In the genomic region with DNA sequence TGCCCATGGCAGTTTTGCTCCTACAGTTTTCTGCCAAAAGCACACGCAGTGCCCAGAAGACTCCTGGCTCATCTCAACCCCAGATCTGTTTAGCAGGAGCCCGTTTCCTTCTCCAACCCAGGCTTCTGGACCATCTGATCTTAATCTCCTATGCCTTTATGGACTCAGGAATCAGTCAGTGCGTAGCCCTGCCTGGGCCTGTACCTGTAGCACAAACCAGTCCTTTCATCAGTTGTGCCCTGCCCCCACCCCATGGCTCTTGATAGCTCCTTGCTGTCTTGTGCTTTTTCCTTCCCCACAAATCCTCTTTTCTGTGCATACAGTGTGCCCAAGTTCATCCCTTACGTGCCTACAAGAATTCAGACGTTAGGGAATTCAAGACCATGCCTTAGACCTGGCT, we compare ENCODE assay signal across 8 cellular contexts. TPM values are rescaled to one million over a fixed set of nuclear protein-coding genes. Genes with fewer than 3 reads are reported as not detected.
DNase-seq lines count a peak whose midpoint lies in the region; FAIRE-seq and TF ChIP-seq lines count a peak whose summit lies in the region.

No MANE protein-coding gene starts in this region.

- H3K27ac ChIP-seq in A673 (ENCODE audit: low read depth, low read length, poor library complexity, severe bottlenecking), result peak overlapping the region; percentile 89
- H3K27ac ChIP-seq in HUES48 (ENCODE audit: low read depth, low read length), result no peak overlapping the region
- peak overlapping the region; percentile 89 for H3K27ac ChIP-seq in mammary epithelial cell (ENCODE audit: insufficient read depth, low read depth, low read length)
- H3K27ac ChIP-seq in mucosa of rectum (ENCODE audit: low read depth in 2 of 2, low read length in 2 of 2), result peak overlapping the region; percentile 91 to 93

- DNase-seq in A673 (ENCODE audit: low spot score) (peak; percentile 30), mammary epithelial cell (peak; percentile 30), RCC 7860 (ENCODE audit: low spot score) (no peak), erythroblast (lab: John Stamatoyannopoulos, UW) (no peak)
- no peak for DNase-seq in central memory CD4-positive, alpha-beta T cell
- no peak for DNase-seq in NK-92 treated with Interleukin-12 subunit alpha and Interleukin-12 subunit beta, amount 100 ng/mL, for 24 hours (lab: John Stamatoyannopoulos, UW)

- H2AFZ ChIP-seq in mammary epithelial cell (ENCODE audit: low read depth, low read length), result peak overlapping the region; percentile 98

- H3K4me3 ChIP-seq in A673 (ENCODE audit: low read depth, low read length, poor library complexity, severe bottlenecking) (peak overlapping the region; percentile 64), HUES48 (ENCODE audit: low read depth, low read length) (peak overlapping the region; percentile 90), mammary epithelial cell (replicated peaks in 1 of 3; ENCODE audit: insufficient read depth in 1 of 3, low read depth in 2 of 3, low read length in 3 of 3) (peak overlapping the region; percentile 85 to 99 (median 90)), mucosa of rectum (ENCODE audit: low read length in 2 of 2) (peak overlapping the region; percentile 91 to 98)

- H3K9ac ChIP-seq in HUES48 (ENCODE audit: low read depth, low read length) (no peak overlapping the region), mammary epithelial cell (ENCODE audit: insufficient read depth, low read length) (peak overlapping the region; percentile 89), mucosa of rectum (ENCODE audit: low read depth in 1 of 2, low read length in 2 of 2) (peak overlapping the region; percentile 83 to 90)

- H4K20me1 ChIP-seq in mammary epithelial cell (ENCODE audit: insufficient read depth, low read length), result no peaks in the 10 kb centered on the region

- H3K4me1 ChIP-seq in A673 (ENCODE audit: insufficient read depth, low read length, poor library complexity, severe bottlenecking) (no peaks in the 10 kb centered on the region), HUES48 (ENCODE audit: control insufficient read depth, insufficient read depth, low read length) (no peaks in the 10 kb centered on the region), mammary epithelial cell (ENCODE audit: insufficient read depth, low read length) (peaks cover 3% of the 10 kb centered on the region), mucosa of rectum (ENCODE audit: control insufficient read depth in 2 of 2, insufficient read depth in 2 of 2, low read length in 2 of 2) (peaks cover 6 to 8% of the 10 kb centered on the region in 2 donors)

- H3K27me3 ChIP-seq in A673 (replicated peaks; ENCODE audit: insufficient read depth, low read depth, low read length, poor library complexity) (no peaks in the 10 kb centered on the region), HUES48 (ENCODE audit: control insufficient read depth, insufficient read depth, low read length) (no peaks in the 10 kb centered on the region), mammary epithelial cell (ENCODE audit: insufficient read depth, low read length) (no peaks in the 10 kb centered on the region), mucosa of rectum (ENCODE audit: control insufficient read depth in 2 of 2, insufficient read depth in 2 of 2, low read length in 2 of 2) (no peaks in the 10 kb centered on the region)

- H3K9me3 ChIP-seq in A673 (ENCODE audit: low read depth, low read length, poor library complexity, severe bottlenecking), result peaks cover 16% of the 10 kb centered on the region
- 0 out of 2 replicates have a peak, but pooled peaks cover 3% of the 10 kb centered on the region for H3K9me3 ChIP-seq in HUES48 (ENCODE audit: control insufficient read depth, insufficient read depth, low read length)
- H3K9me3 ChIP-seq in mammary epithelial cell (replicated peaks; ENCODE audit: insufficient read depth, low read length), result peaks cover 3% of the 10 kb centered on the region
- H3K9me3 ChIP-seq in mucosa of rectum (ENCODE audit: control insufficient read depth in 2 of 2, low read length in 2 of 2), result no peaks in the 10 kb centered on the region

- no peak for FAIRE-seq in RCC 7860 (lab: Jason Lieb, UNC)

- peak overlapping the region; percentile 94 for H3K4me2 ChIP-seq in mammary epithelial cell (ENCODE audit: insufficient read depth, low read depth, low read length)

- no peak for TF ChIP-seq POLR2A in erythroblast (IDR thresholded peaks at IDR 0.05; ENCODE audit: low read length)

- BruUV-seq in A673 (replicated peaks; lab: Mats Ljungman, UMichigan) (no TSS peak), mammary epithelial cell (replicated peaks; lab: Mats Ljungman, UMichigan) (no TSS peak)

- H3K79me2 ChIP-seq in mammary epithelial cell (ENCODE audit: insufficient read depth, low read length), result peaks cover 26% of the 10 kb centered on the region

- POLR2A ChIA-PET in A673 (lab: Charles Lee; ENCODE audit: low non-redundant PET), result no interaction called here

- TF ChIP-seq CTCF in A673 (conservative IDR thresholded peaks at IDR 0.05; ENCODE audit: low read depth, low read length) (no peak), mammary epithelial cell (conservative IDR thresholded peaks at IDR 0.05 in 1 of 2, IDR thresholded peaks at IDR 0.05 in 1 of 2; ENCODE audit: extremely low read depth in 1 of 2, insufficient read depth in 1 of 2, low read depth in 1 of 2, low read length in 2 of 2) (no peak)

- dilution Hi-C loops in mammary epithelial cell (cut with HindIII; ENCODE audit: low sequenced_read_pairs), result no loop called here

- WGBS in mammary epithelial cell (ENCODE audit: low coverage, missing lambda C conversion rate), result 34% methylated on average over 5 of the region's 5 CpGs

- in situ Hi-C loops in mammary epithelial cell (cut with MboI; ENCODE audit: low sequenced_read_pairs in 2 of 2), result no loop called here

- CTCF ChIA-PET in A673 (lab: Charles Lee) (no interaction called here), mammary epithelial cell (lab: Charles Lee; ENCODE audit: low non-redundant PET) (no interaction called here)

- H3K36me3 ChIP-seq in A673 (ENCODE audit: insufficient read depth, low read length, poor library complexity, severe bottlenecking) (peaks cover 13% of the 10 kb centered on the region), HUES48 (ENCODE audit: control insufficient read depth, insufficient read depth, low read length) (peaks cover 36% of the 10 kb centered on the region), mammary epithelial cell (ENCODE audit: insufficient read depth, low read length) (peaks cover 5% of the 10 kb centered on the region), mucosa of rectum (ENCODE audit: control insufficient read depth in 2 of 2, insufficient read depth in 2 of 2, low read length in 2 of 2) (peaks cover 0 to 6% of the 10 kb centered on the region in 2 donors)

- intact Hi-C loops in A673 (cut with micrococcal nuclease; ENCODE audit: unreplicated experiment) (no loop called here), mammary epithelial cell (cut with micrococcal nuclease) (loop anchor here (1.0 kb wide), 2 partner anchors 8 to 116 kb away; no protein-coding TSS in a partner anchor)

RNA-seq across cellular contexts. Expression of a gene that starts 1.5 kb away (rescaled TPM):
- total RNA-seq in A673 (2021) (9.2 and 9.5 TPM in 2 replicates), mammary epithelial cell (10 to 100 TPM in 1 of 2 donors, 1 to 10 TPM in 1; 9.2 to 11.8 TPM)
- 1.6 TPM for polyA plus RNA-seq in mammary epithelial cell
- polyA minus RNA-seq in mammary epithelial cell, result 1.2 TPM

Comparison
In these comparisons a context has a peak if more than half of its experiments do, and no peak if none do; other contexts are left out.
1. DNase-seq: peak in A673 (single experiment) and mammary epithelial cell (single experiment); none in central memory CD4-positive, alpha-beta T cell (single experiment), RCC 7860 (single experiment), erythroblast (0 of 2) and NK-92 treated with Interleukin-12 subunit alpha and Interleukin-12 subunit beta, amount 100 ng/mL, for 24 hours (single experiment).
2. Peak in every context shown above with its lines, with median percentiles within 50 percentile points of each other: H3K4me3 ChIP-seq.